In the genomic region with DNA sequence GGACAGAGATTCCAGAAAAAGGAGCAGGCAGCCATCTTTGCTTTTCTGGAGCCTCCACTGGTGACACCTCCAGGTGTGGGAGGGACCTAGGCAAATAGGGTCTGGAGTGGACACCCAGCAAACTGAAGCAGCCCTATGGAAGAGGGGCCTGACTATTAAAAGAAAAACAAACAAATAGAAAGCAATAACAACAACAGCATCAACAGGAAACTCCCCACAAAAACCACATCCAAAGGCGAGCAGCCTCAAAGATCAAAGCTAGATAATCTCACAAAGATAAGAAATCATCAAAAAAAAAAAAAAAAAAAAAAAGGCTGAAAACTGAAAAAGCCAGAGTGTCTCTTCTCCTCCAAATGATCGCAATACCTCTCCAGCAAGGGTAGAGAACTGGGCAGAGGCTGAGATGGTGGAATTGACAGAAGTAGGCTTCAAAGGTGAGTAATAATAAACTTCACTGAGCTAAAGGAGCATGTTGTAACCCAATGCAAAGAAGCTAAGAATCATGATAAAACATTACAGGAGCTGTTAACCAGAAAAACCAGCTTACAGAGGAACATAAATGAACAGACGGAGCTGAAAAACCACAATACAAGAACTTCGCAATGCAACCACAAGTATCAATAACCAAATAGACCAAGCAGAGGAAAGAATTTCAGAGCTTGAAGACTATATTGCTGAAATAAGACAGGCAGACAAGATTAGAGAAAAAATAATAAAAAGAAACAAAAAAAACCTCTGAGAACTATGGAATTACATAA, we compare ENCODE assay signal across 16 cellular contexts.
DNase-seq lines count a peak whose midpoint lies in the region; ATAC-seq and TF ChIP-seq lines count a peak whose summit lies in the region.
"Had no signal": no experiment of that assay in that cellular context is flagged by ENCODE, and none has a peak within 500 bp of the region (broad histone marks: within the 10 kb centered on the region; RNA-seq: fewer than 3 reads in every experiment).

No MANE protein-coding gene starts in this region.

- H3K4me3 Mint-ChIP-seq in CD4-positive, CD25-positive, alpha-beta regulatory T cell: peak overlapping the region in 3 of 4 donors; percentile 39 to 79 (median 45)
- peak overlapping the region; percentile 39 for H3K4me3 Mint-ChIP-seq in T-helper 17 cell
- H3K4me3 Mint-ChIP-seq in effector memory CD8-positive, alpha-beta T cell: peak overlapping the region; percentile 60 to 67
- H3K4me3 Mint-ChIP-seq in glutamatergic neuron (ENCODE audit: unreplicated experiment): no peak overlapping the region
- H3K4me3 Mint-ChIP-seq: CD4-positive, alpha-beta T cell; H9 had no signal

- no peaks in the 10 kb centered on the region for H4K20me1 ChIP-seq in BLaER1

- no peaks in the 10 kb centered on the region for H3K27me3 ChIP-seq in BLaER1
- no peaks in the 10 kb centered on the region for H3K27me3 ChIP-seq in CD4-positive, CD25-positive, alpha-beta regulatory T cell (ENCODE audit: control insufficient read depth, insufficient read depth, low read length)

- DNase-seq in CD4-positive, CD25-positive, alpha-beta regulatory T cell: peak in 1 of 3 donors; percentile 13
- DNase-seq in T-helper 17 cell (no peak), glutamatergic neuron (no peak)
- no peak for DNase-seq in effector memory CD8-positive, alpha-beta T cell
- DNase-seq: ACHN; AML-193; CD4-positive, alpha-beta T cell; DMS79 treated with DMSO at 0.1 percent for 48 hours; H9; NCI-H1417 treated with DMSO at 0.1 percent for 48 hours; NCI-H1930; NCI-H69; SHP77 had no signal

- no peak overlapping the region for H3K4me3 ChIP-seq in BLaER1
- no peak overlapping the region for H3K4me3 ChIP-seq in CD4-positive, CD25-positive, alpha-beta regulatory T cell (ENCODE audit: low read depth, low read length)

- H3K9me3 ChIP-seq in BLaER1 (peaks cover 6% of the 10 kb centered on the region; the same call in 1 of the 2 replicates), T-helper 17 cell (ENCODE audit: control insufficient read depth, low read length, poor library complexity, severe bottlenecking) (no peaks in the 10 kb centered on the region)
- H3K9me3 ChIP-seq in CD4-positive, CD25-positive, alpha-beta regulatory T cell (ENCODE audit: control insufficient read depth in 2 of 2, low read length in 2 of 2): no peaks in the 10 kb centered on the region

- peaks cover 11% of the 10 kb centered on the region for H3K27me3 Mint-ChIP-seq in CD4-positive, CD25-positive, alpha-beta regulatory T cell
- H3K27me3 Mint-ChIP-seq in T-helper 17 cell (no peaks in the 10 kb centered on the region), glutamatergic neuron (ENCODE audit: unreplicated experiment) (no peaks in the 10 kb centered on the region)
- H3K27me3 Mint-ChIP-seq in effector memory CD8-positive, alpha-beta T cell: peaks cover 0 to 19% of the 10 kb centered on the region in 2 donors
- H3K27me3 Mint-ChIP-seq: CD4-positive, alpha-beta T cell had no signal

- H3K9me3 Mint-ChIP-seq in CD4-positive, CD25-positive, alpha-beta regulatory T cell: peaks cover 0 to 7% (median 0%) of the 10 kb centered on the region in 7 donors
- H3K9me3 Mint-ChIP-seq in effector memory CD8-positive, alpha-beta T cell: peaks cover 3 to 9% of the 10 kb centered on the region in 2 donors
- no peaks in the 10 kb centered on the region for H3K9me3 Mint-ChIP-seq in glutamatergic neuron (ENCODE audit: unreplicated experiment)

- peaks cover 5% of the 10 kb centered on the region for H3K36me3 Mint-ChIP-seq in CD4-positive, CD25-positive, alpha-beta regulatory T cell
- H3K36me3 Mint-ChIP-seq in T-helper 17 cell (ENCODE audit: low read depth) (no peaks in the 10 kb centered on the region), glutamatergic neuron (ENCODE audit: unreplicated experiment) (peaks cover 5% of the 10 kb centered on the region)
- no peaks in the 10 kb centered on the region for H3K36me3 Mint-ChIP-seq in effector memory CD8-positive, alpha-beta T cell (ENCODE audit: insufficient read depth)

- TF ChIP-seq CTCF in glutamatergic neuron (IDR thresholded peaks at IDR 0.05; ENCODE audit: partially characterized antibody, unreplicated experiment): no peak

- no peak overlapping the region for H3K27ac ChIP-seq in BLaER1
- H3K27ac ChIP-seq in CD4-positive, CD25-positive, alpha-beta regulatory T cell (ENCODE audit: insufficient read depth, low read length, poor library complexity, severe bottlenecking): no peak overlapping the region

- no peaks in the 10 kb centered on the region for H3K36me3 ChIP-seq in BLaER1
- H3K36me3 ChIP-seq in CD4-positive, CD25-positive, alpha-beta regulatory T cell (ENCODE audit: control insufficient read depth, insufficient read depth, low read length): no peaks in the 10 kb centered on the region

- peaks cover 6 to 19% (median 8%) of the 10 kb centered on the region in 4 donors for H3K4me1 Mint-ChIP-seq in CD4-positive, CD25-positive, alpha-beta regulatory T cell
- H3K4me1 Mint-ChIP-seq in T-helper 17 cell (peaks cover 9% of the 10 kb centered on the region), glutamatergic neuron (ENCODE audit: low read depth, unreplicated experiment) (peaks cover 1% of the 10 kb centered on the region)
- H3K4me1 Mint-ChIP-seq in effector memory CD8-positive, alpha-beta T cell (ENCODE audit: low read depth in 2 of 2): peaks cover 20 to 24% of the 10 kb centered on the region in 2 donors

- no peak for ATAC-seq in CD4-positive, CD25-positive, alpha-beta regulatory T cell (ENCODE audit: low read depth in 2 of 2)
- no peak for ATAC-seq in T-helper 17 cell
- ATAC-seq in effector memory CD8-positive, alpha-beta T cell (replicated peaks): peak; percentile 22
- ATAC-seq in HG02938 (IDR thresholded peaks at IDR 0.05; ENCODE audit: unreplicated experiment): no peak
- ATAC-seq in HG03135 (IDR thresholded peaks at IDR 0.05; ENCODE audit: unreplicated experiment): no peak

- H3K4me1 ChIP-seq in BLaER1: peaks cover 21% of the 10 kb centered on the region
- H3K4me1 ChIP-seq in CD4-positive, CD25-positive, alpha-beta regulatory T cell (ENCODE audit: control insufficient read depth, insufficient read depth, low read length, poor library complexity, severe bottlenecking): peaks cover 8% of the 10 kb centered on the region

- H3K27ac Mint-ChIP-seq in CD4-positive, CD25-positive, alpha-beta regulatory T cell: peak overlapping the region in 1 of 3 donors; percentile 15
- H3K27ac Mint-ChIP-seq in T-helper 17 cell (peak overlapping the region; percentile 22), glutamatergic neuron (ENCODE audit: unreplicated experiment) (no peak overlapping the region)
- peak overlapping the region; percentile 32 to 85 for H3K27ac Mint-ChIP-seq in effector memory CD8-positive, alpha-beta T cell
- H3K27ac Mint-ChIP-seq: CD4-positive, alpha-beta T cell had no signal

- H3K4me2 ChIP-seq in BLaER1: peak overlapping the region; percentile 30; the same call in 1 of the 2 replicates

- H3K9ac ChIP-seq in BLaER1: no peak overlapping the region
